26 cellular contexts compared by ENCODE assay signal in the genomic region with DNA sequence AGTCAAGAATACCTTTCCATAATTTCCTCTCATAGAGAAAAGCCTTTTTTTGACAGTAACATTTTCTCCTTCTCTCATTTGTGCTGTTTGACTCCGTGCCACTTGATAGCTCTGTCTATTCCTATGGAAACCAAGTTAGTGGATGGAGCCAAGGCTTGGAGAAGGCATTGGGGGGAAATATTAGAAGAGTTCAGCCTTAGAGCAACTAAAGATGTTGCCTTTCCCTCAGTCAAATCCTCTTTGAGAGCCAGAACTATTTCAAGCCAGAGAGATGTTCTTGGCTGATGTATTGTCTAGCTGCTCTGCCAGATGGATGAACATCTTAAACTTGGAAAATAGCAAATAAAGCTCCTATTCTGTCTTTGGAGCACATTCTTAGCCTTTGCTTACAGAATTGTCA.
"Had no signal": no experiment of that assay in that cellular context is flagged by ENCODE, and none has a peak within 500 bp of the region (broad histone marks: within the 10 kb centered on the region; RNA-seq: fewer than 3 reads in every experiment).

No MANE protein-coding gene starts in this region.

- H3K36me3 ChIP-seq: MG63, Peyer's patch had no signal

- H3K27me3 ChIP-seq: ascending aorta, body of pancreas, MG63, Peyer's patch had no signal

- FAIRE-seq: bronchial epithelial cell had no signal

- H3K4me3 ChIP-seq: ascending aorta, body of pancreas, MG63, Peyer's patch had no signal

- DNase-seq: activated B cell treated with CpG ODN at 0.5 μM for 24 hours; activated CD4-positive, alpha-beta T cell treated with anti-CD3 and anti-CD28 coated beads for 1 hour; activated CD4-positive, alpha-beta T cell treated with anti-CD3 and anti-CD28 coated beads, Interleukin-2, amount 10 ng/mL, durations not matched to agents 24 days and 14 days; activated CD4-positive, alpha-beta T cell treated with anti-CD3 and anti-CD28 coated beads, Interleukin-2, amount 50 U/mL, for 48 hours; activated CD8-positive, alpha-beta memory T cell treated with anti-CD3 and anti-CD28 coated beads for 24 hours; activated effector memory CD4-positive, alpha-beta T cell treated with anti-CD3 and anti-CD28 coated beads, Interleukin-2, amount 50 U/mL, for 16 hours; activated naive CD4-positive, alpha-beta T cell treated with Interleukin-2 at 50 U/mL for 16 hours; activated naive CD8-positive, alpha-beta T cell treated with anti-CD3 and anti-CD28 coated beads, Interleukin-2, amount 50 U/mL, for 24 hours; activated T-cell treated with anti-CD3 and anti-CD28 coated beads, Interleukin-2, amount 50 U/mL, for 4 hours; amniotic stem cell; body of pancreas; central memory CD4-positive, alpha-beta T cell; MG63; MV-4-11; NCI-H1092 treated with DMSO at 0.1 percent for 48 hours; NCI-H1417 treated with DMSO at 0.1 percent for 48 hours; NCI-H1694; NCI-H2029 treated with DMSO at 0.1 percent for 48 hours; NCI-H345; NCI-H524; Peyer's patch; Right ventricle myocardium superior; T-helper 17 cell; T-helper 9 cell had no signal
